2 cellular contexts compared by ENCODE assay signal in genomic region chr12:110266381-110266909, GRCh38.
TF ChIP-seq lines count a peak whose summit lies in the region.

No MANE protein-coding gene starts in this region.

TF ChIP-seq in SK-N-SH, 30 proteins besides CTCF, POLR2A, EP300 and RAD21:
- TF ChIP-seq USF1 (IDR thresholded peaks at IDR 0.05; ENCODE audit: borderline replicate concordance, low read depth) (no peak), GATA2 (CRISPR knock-in tag; IDR thresholded peaks at IDR 0.05) (no peak), MAX (IDR thresholded peaks at IDR 0.05; ENCODE audit: low read depth) (no peak), RXRA (IDR thresholded peaks at IDR 0.05; ENCODE audit: borderline replicate concordance, low read depth) (no peak), JUND (IDR thresholded peaks at IDR 0.05) (no peak)
TF ChIP-seq in SK-N-SH: peak in this region for 0.

TF ChIP-seq in SK-N-SH treated with all-trans-retinoic acid at 6 μM for 48 hours, 23 proteins besides CTCF, POLR2A, EP300 and RAD21:
- TF ChIP-seq GLIS3 (CRISPR knock-in tag; IDR thresholded peaks at IDR 0.05) (no peak), ZNF70 (CRISPR knock-in tag; IDR thresholded peaks at IDR 0.05) (no peak), CREB5 (CRISPR knock-in tag; IDR thresholded peaks at IDR 0.05; ENCODE audit: low read depth) (no peak), CSRNP3 (CRISPR knock-in tag; IDR thresholded peaks at IDR 0.05) (no peak), RARB (CRISPR knock-in tag; IDR thresholded peaks at IDR 0.05) (no peak), TCF4 (CRISPR knock-in tag; IDR thresholded peaks at IDR 0.05; ENCODE audit: borderline replicate concordance) (no peak), ZFP3 (CRISPR knock-in tag; IDR thresholded peaks at IDR 0.05) (no peak), ZFP30 (CRISPR knock-in tag; IDR thresholded peaks at IDR 0.05) (no peak), TSHZ2 (CRISPR knock-in tag; IDR thresholded peaks at IDR 0.05) (no peak), CSDC2 (CRISPR knock-in tag; IDR thresholded peaks at IDR 0.05) (no peak), ARNTL (CRISPR knock-in tag; IDR thresholded peaks at IDR 0.05; ENCODE audit: borderline replicate concordance, low read depth) (no peak), PPARA (CRISPR knock-in tag; IDR thresholded peaks at IDR 0.05; ENCODE audit: borderline replicate concordance) (no peak), POU6F1 (CRISPR knock-in tag; IDR thresholded peaks at IDR 0.05; ENCODE audit: borderline replicate concordance, low read depth) (no peak), SNAI2 (CRISPR knock-in tag; IDR thresholded peaks at IDR 0.05) (no peak), ZC3H10 (CRISPR knock-in tag; IDR thresholded peaks at IDR 0.05) (no peak), BACH2 (CRISPR knock-in tag; IDR thresholded peaks at IDR 0.05; ENCODE audit: borderline replicate concordance) (no peak), TOX (CRISPR knock-in tag; IDR thresholded peaks at IDR 0.05; ENCODE audit: borderline replicate concordance) (no peak)
